28 cellular contexts compared by ENCODE assay signal in genomic region chr11:29676993-29677392, GRCh38.
"Had no signal": no experiment of that assay in that cellular context is flagged by ENCODE, and none has a peak within 500 bp of the region (broad histone marks: within the 10 kb centered on the region; RNA-seq: fewer than 3 reads in every experiment).

No MANE protein-coding gene starts in this region.

- DNase-seq: activated CD4-positive, alpha-beta memory T cell treated with anti-CD3 and anti-CD28 coated beads, Interleukin-2, amount 10 ng/mL, durations not matched to agents 7 days and 5 days; activated CD4-positive, alpha-beta T cell treated with anti-CD3 and anti-CD28 coated beads for 1 hour; activated CD4-positive, alpha-beta T cell treated with anti-CD3 and anti-CD28 coated beads, Interleukin-2, amount 10 ng/mL, durations not matched to agents 7 days and 5 days; activated gamma-delta T cell treated with Interleukin-2 at 50 U/mL for 16 hours; activated naive CD8-positive, alpha-beta T cell treated with anti-CD3 and anti-CD28 coated beads, Interleukin-2, amount 50 U/mL, for 24 hours; activated T-cell treated with anti-CD3 and anti-CD28 coated beads, Interleukin-2, amount 50 U/mL, for 4 hours; body of pancreas; effector CD8-positive, alpha-beta T cell; foreskin fibroblast; heart left ventricle; hypothalamus; kidney glomerular epithelial cell; lower lobe of right lung; mesenchymal stem cell; natural killer cell; occipital lobe; psoas muscle; sigmoid colon; stimulated activated CD4-positive, alpha-beta T cell treated with anti-CD3 and anti-CD28 coated beads, Interleukin-1b, Interleukin-23, amount 100 ng/mL, for 48 hours; stimulated activated naive B cell treated with anti-CD40 and anti-IgM and Interleukin-4, amounts not matched to agents 10 μg/mL and 1 μg/mL and 100 μg/mL, for 72 hours; stomach; T-helper 17 cell had no signal

- H3K4me3 ChIP-seq: body of pancreas, heart left ventricle, lower lobe of right lung, neural progenitor cell, psoas muscle, sigmoid colon, smooth muscle cell, stomach, tibial nerve had no signal

- ATAC-seq: activated naive CD8-positive, alpha-beta T cell treated with anti-CD3 and anti-CD28 coated beads, Interleukin-2, amount 50 U/mL, for 24 hours; activated T-cell treated with anti-CD3 and anti-CD28 coated beads, Interleukin-2, amount 50 U/mL, for 4 hours; activated T-helper 17 cell treated with anti-CD3 and anti-CD28 coated beads, Interleukin-2, amount 50 U/mL, for 72 hours; body of pancreas; heart left ventricle; left lobe of liver; lower lobe of right lung; natural killer cell; psoas muscle; stimulated activated naive B cell treated with anti-CD40 and anti-IgM and Interleukin-4, amounts not matched to agents 10 μg/mL and 1 μg/mL and 100 μg/mL, for 72 hours; T-helper 17 cell; WTC11 had no signal
